8 cellular contexts compared by ENCODE assay signal in the genomic region with DNA sequence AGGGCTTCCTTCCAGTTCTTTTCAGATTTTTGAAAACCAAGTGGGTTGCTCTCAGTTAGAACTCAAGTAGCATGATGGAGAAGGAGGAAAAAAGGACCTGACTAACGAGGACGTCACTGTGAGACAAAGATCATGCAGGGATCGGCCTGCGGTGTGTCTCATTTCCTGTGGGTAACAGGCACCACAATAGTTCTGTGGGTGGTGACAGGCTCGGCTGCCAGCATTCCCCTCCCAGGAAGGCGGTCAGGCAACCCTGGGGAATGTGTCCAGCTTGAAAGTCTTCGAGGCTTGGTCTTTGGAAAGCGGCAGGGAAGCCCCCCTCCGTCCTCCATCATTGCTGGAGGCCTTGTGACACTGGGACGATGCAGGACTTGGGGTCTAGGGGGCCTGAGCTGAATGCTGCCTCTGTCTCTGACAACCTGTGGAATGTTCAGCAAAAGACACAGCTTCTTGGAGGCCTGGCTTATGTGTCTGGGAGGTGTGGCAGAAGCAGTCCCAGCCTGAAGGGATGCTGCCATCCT.
A peak's percentile ranks its signal among the peaks of the same experiment; 100 is the strongest.
DNase-seq lines count a peak whose midpoint lies in the region; ATAC-seq and TF ChIP-seq lines count a peak whose summit lies in the region.

No MANE protein-coding gene starts in this region.

- no peaks in the 10 kb centered on the region for H3K27me3 ChIP-seq in CD4-positive, alpha-beta memory T cell (ENCODE audit: insufficient read depth, low read length)
- H3K27me3 ChIP-seq in BE2C = no peaks in the 10 kb centered on the region

- H3K27ac ChIP-seq in CD4-positive, alpha-beta memory T cell (ENCODE audit: low read depth, low read length) = peak overlapping the region; percentile 78

- H3K36me3 ChIP-seq in CD4-positive, alpha-beta memory T cell (ENCODE audit: insufficient read depth, low read length) = no peaks in the 10 kb centered on the region
- H3K36me3 ChIP-seq in BE2C = no peaks in the 10 kb centered on the region

- H3K4me3 ChIP-seq in CD4-positive, alpha-beta memory T cell (ENCODE audit: low read length in 2 of 2) = peak overlapping the region; percentile 6 to 30
- H3K4me3 ChIP-seq in retinal pigment epithelial cell (ENCODE audit: low read length) = no peak overlapping the region
- no peak overlapping the region for H3K4me3 ChIP-seq in BE2C (ENCODE audit: low read depth, low read length)

- H3K9me3 Mint-ChIP-seq in CD4-positive, alpha-beta memory T cell = peaks cover 0 to 14% (median 5%) of the 10 kb centered on the region in 8 donors
- H3K9me3 Mint-ChIP-seq in effector memory CD8-positive, alpha-beta T cell = peaks cover 0 to 2% of the 10 kb centered on the region in 2 donors

- POLR2A ChIA-PET in CD4-positive, alpha-beta memory T cell (lab: Charles Lee; ENCODE audit: partially characterized antibody) = interaction anchor here (0.9 to 3.9 kb wide), 9 partner anchors 11 to 948 kb away, joined by 3 to 21 read pairs (median 3); no protein-coding TSS in a partner anchor

- H3K4me3 Mint-ChIP-seq in CD4-positive, alpha-beta memory T cell = peak overlapping the region; percentile 39 to 79 (median 72)
- peak overlapping the region; percentile 76 to 80 for H3K4me3 Mint-ChIP-seq in effector memory CD8-positive, alpha-beta T cell

- H3K27me3 Mint-ChIP-seq in CD4-positive, alpha-beta memory T cell = no peaks in the 10 kb centered on the region
- no peaks in the 10 kb centered on the region for H3K27me3 Mint-ChIP-seq in effector memory CD8-positive, alpha-beta T cell

- H3K27ac Mint-ChIP-seq in CD4-positive, alpha-beta memory T cell = peak overlapping the region; percentile 96 to 100 (median 99)
- H3K27ac Mint-ChIP-seq in effector memory CD8-positive, alpha-beta T cell = peak overlapping the region; percentile 95 to 100

- DNase-seq in CD4-positive, alpha-beta memory T cell = peak; percentile 82 to 92 (median 87)
- peak; percentile 92 for DNase-seq in LHCN-M2 (ENCODE audit: low read depth)
- peak; percentile 69 for DNase-seq in activated CD4-positive, alpha-beta T cell treated with anti-CD3 and anti-CD28 coated beads, Interleukin-2, amount 50 U/mL, for 1 hour
- peak; percentile 71 to 79 (median 74) for DNase-seq in effector memory CD8-positive, alpha-beta T cell
- DNase-seq in retinal pigment epithelial cell (ENCODE audit: low read depth) = peak; percentile 55
- no peak for DNase-seq in NCI-H128 (lab: John Stamatoyannopoulos, UW; ENCODE audit: unreplicated experiment)
- DNase-seq in BE2C = no peak

- peak; percentile 89 for ATAC-seq in GM21717 (IDR thresholded peaks at IDR 0.05; ENCODE audit: unreplicated experiment)
- ATAC-seq in effector memory CD8-positive, alpha-beta T cell (replicated peaks) = peak; percentile 96

- peaks cover 0 to 8% of the 10 kb centered on the region in 2 donors for H3K36me3 Mint-ChIP-seq in CD4-positive, alpha-beta memory T cell
- H3K36me3 Mint-ChIP-seq in effector memory CD8-positive, alpha-beta T cell (ENCODE audit: insufficient read depth) = peaks cover 6% of the 10 kb centered on the region

- H3K4me1 ChIP-seq in CD4-positive, alpha-beta memory T cell (ENCODE audit: insufficient read depth, low read length) = peaks cover 36% of the 10 kb centered on the region
- no peaks in the 10 kb centered on the region for H3K4me1 ChIP-seq in BE2C

- CTCF ChIA-PET in CD4-positive, alpha-beta memory T cell (lab: Charles Lee; ENCODE audit: partially characterized antibody) = interaction anchor here (0.6 to 3.3 kb wide), 4 partner anchors 10 to 109 kb away, joined by 3 to 23 read pairs (median 4); no protein-coding TSS in a partner anchor

- peaks cover 24 to 42% (median 33%) of the 10 kb centered on the region in 4 donors for H3K4me1 Mint-ChIP-seq in CD4-positive, alpha-beta memory T cell
- H3K4me1 Mint-ChIP-seq in effector memory CD8-positive, alpha-beta T cell (ENCODE audit: low read depth in 2 of 2) = peaks cover 24% of the 10 kb centered on the region in 2 donors

- H3K9me3 ChIP-seq in CD4-positive, alpha-beta memory T cell (ENCODE audit: control insufficient read depth in 1 of 2, low read length in 2 of 2) = no peaks in the 10 kb centered on the region
- H3K9me3 ChIP-seq in BE2C = no peaks in the 10 kb centered on the region; the same call in 1 of the 2 replicates

- intact Hi-C loops in CD4-positive, alpha-beta memory T cell (cut with micrococcal nuclease) = loop anchor here (5.0 to 10.0 kb wide), 3 partner anchors 113 to 977 kb away; a partner anchor contains a TSS

- TF ChIP-seq CTCF in retinal pigment epithelial cell (conservative IDR thresholded peaks at IDR 0.05; ENCODE audit: low read depth, low read length) (no peak), BE2C (IDR thresholded peaks at IDR 0.05; ENCODE audit: low read depth, low read length) (no peak)

Comparison
In these comparisons a context has a peak if more than half of its experiments do, and no peak if none do; other contexts are left out.
1. DNase-seq: peak in CD4-positive, alpha-beta memory T cell (5 of 5), LHCN-M2 (single experiment), activated CD4-positive, alpha-beta T cell treated with anti-CD3 and anti-CD28 coated beads, Interleukin-2, amount 50 U/mL, for 1 hour (single experiment), effector memory CD8-positive, alpha-beta T cell (3 of 3) and retinal pigment epithelial cell (single experiment); none in NCI-H128 (single experiment) and BE2C (single experiment).
2. H3K4me3 ChIP-seq: peak in CD4-positive, alpha-beta memory T cell (2 of 2); none in retinal pigment epithelial cell (single experiment) and BE2C (single experiment).